ENCODE assay signal across 19 cellular contexts in the genomic region with DNA sequence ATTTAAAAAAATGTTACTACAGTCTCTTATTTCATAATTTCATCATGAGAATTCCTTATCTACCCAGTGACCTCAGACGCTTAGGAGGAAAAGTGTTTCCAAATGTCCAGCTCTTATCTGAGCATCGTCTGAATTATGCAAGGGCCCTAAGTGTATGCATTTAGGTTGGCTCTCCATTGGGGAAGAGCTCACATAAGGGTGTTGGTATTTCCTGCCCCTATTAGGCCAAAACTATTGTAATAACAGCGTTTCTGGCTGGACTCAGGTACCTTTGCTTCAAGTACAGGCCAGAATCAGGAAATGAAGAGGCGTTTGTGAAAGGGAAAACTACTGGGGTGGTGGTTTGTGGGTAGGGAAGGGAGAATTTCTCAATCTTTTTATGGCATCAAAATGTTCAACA. TPM values are rescaled to one million over a fixed set of nuclear protein-coding genes. Genes with fewer than 3 reads are reported as not detected.
A peak's percentile ranks its signal among the peaks of the same experiment; 100 is the strongest.
DNase-seq lines count a peak whose midpoint lies in the region; ATAC-seq, FAIRE-seq and TF ChIP-seq lines count a peak whose summit lies in the region.
"Had no signal": no experiment of that assay in that cellular context is flagged by ENCODE, and none has a peak within 500 bp of the region (broad histone marks: within the 10 kb centered on the region; RNA-seq: fewer than 3 reads in every experiment).

No MANE protein-coding gene starts in this region.

- H3K27me3 ChIP-seq in ACC112 (ENCODE audit: insufficient read depth, low read length) (no peaks in the 10 kb centered on the region), IMR-90 (ENCODE audit: control insufficient read depth, insufficient read depth, low read length) (no peaks in the 10 kb centered on the region), astrocyte (ENCODE audit: insufficient read depth, low read length) (no peaks in the 10 kb centered on the region), right cardiac atrium (ENCODE audit: control insufficient read depth, insufficient read depth) (no peaks in the 10 kb centered on the region)
- H3K27me3 ChIP-seq: thyroid gland had no signal

- H3K23ac ChIP-seq in IMR-90 (ENCODE audit: low read depth, low read length), result no peak overlapping the region

- H3K79me1 ChIP-seq in IMR-90 (ENCODE audit: low read depth in 1 of 2, low read length in 2 of 2), result no peaks in the 10 kb centered on the region

- peaks cover 18% of the 10 kb centered on the region for H3K4me1 Mint-ChIP-seq in astrocyte (ENCODE audit: low read depth, unreplicated experiment)
- peaks cover 6% of the 10 kb centered on the region for H3K4me1 Mint-ChIP-seq in type B pancreatic cell (ENCODE audit: unreplicated experiment)
- H3K4me1 Mint-ChIP-seq: neural crest cell had no signal

- H3K4me2 ChIP-seq in IMR-90 (ENCODE audit: low read depth, low read length) (no peak overlapping the region), astrocyte (ENCODE audit: low read length) (no peak overlapping the region)

- peak overlapping the region; percentile 44 for H2AFZ ChIP-seq in ACC112 (ENCODE audit: low read length, unreplicated experiment)
- H2AFZ ChIP-seq in IMR-90 (replicated peaks; ENCODE audit: low read length, poor library complexity), result no peak overlapping the region
- H2AFZ ChIP-seq in astrocyte (ENCODE audit: low read depth, low read length), result no peak overlapping the region

- BruUV-seq in IMR-90 (replicated peaks; lab: Mats Ljungman, UMichigan), result no TSS peak

- no peak overlapping the region for H2AK5ac ChIP-seq in IMR-90 (ENCODE audit: low read depth, low read length)

- dilution Hi-C loops in IMR-90 (cut with HindIII; ENCODE audit: low sequenced_read_pairs, unreplicated experiment), result no loop called here

- H2AK9ac ChIP-seq in IMR-90 (replicated peaks; ENCODE audit: low read depth, low read length, poor library complexity), result no peak overlapping the region

- intact Hi-C loops in IMR-90 (cut with micrococcal nuclease) (no loop called here), right cardiac atrium (cut with DNase I) (no loop called here)

- H3K27ac ChIP-seq in ACC112 (ENCODE audit: low read depth, low read length) (peak overlapping the region; percentile 83), IMR-90 (ENCODE audit: insufficient read depth, low read length) (no peak overlapping the region), astrocyte (ENCODE audit: low read depth, low read length) (no peak overlapping the region), right cardiac atrium (ENCODE audit: low read length) (no peak overlapping the region)
- H3K27ac ChIP-seq: thyroid gland had no signal

- H4K20me1 ChIP-seq in IMR-90 (ENCODE audit: insufficient read depth, low read length) (no peaks in the 10 kb centered on the region), astrocyte (ENCODE audit: insufficient read depth, low read length) (no peaks in the 10 kb centered on the region)

- H2BK120ac ChIP-seq in IMR-90 (ENCODE audit: low read depth, low read length), result no peak overlapping the region

- no peak overlapping the region for H4K91ac ChIP-seq in IMR-90 (ENCODE audit: insufficient read depth, low read depth, low read length)

- no peak for TF ChIP-seq POLR2A in IMR-90 (IDR thresholded peaks at IDR 0.05; ENCODE audit: low read depth, low read length)

- CTCF ChIA-PET in IMR-90 (lab: Yijun Ruan, JAX), result no interaction called here

- no peak for FAIRE-seq in astrocyte (lab: Jason Lieb, UNC)

- H4K8ac ChIP-seq in IMR-90 (ENCODE audit: low read depth in 2 of 2, low read length in 2 of 2), result no peak overlapping the region

- H3K9me1 ChIP-seq in IMR-90 (ENCODE audit: insufficient read depth, low read length), result no peaks in the 10 kb centered on the region

- H3K4ac ChIP-seq in IMR-90 (ENCODE audit: low read depth, low read length), result no peak overlapping the region

- H2BK5ac ChIP-seq in IMR-90 (ENCODE audit: low read depth, low read length, poor library complexity, severe bottlenecking), result peak overlapping the region; percentile 0

- WGBS in IMR-90 (ENCODE audit: extremely low coverage in 2 of 2, insufficient read length in 1 of 2), 2 experiments, result 20% methylated on average over 1 of the region's 4 CpGs; no CpG with 5 or more reads in 1 of the 2 experiments
- 31% methylated on average over 4 of the region's 4 CpGs for WGBS in right cardiac atrium

- no peak overlapping the region for H2BK20ac ChIP-seq in IMR-90 (ENCODE audit: low read depth, low read length)

- no peak overlapping the region for H3K27ac Mint-ChIP-seq in astrocyte (ENCODE audit: unreplicated experiment)
- H3K27ac Mint-ChIP-seq in type B pancreatic cell, result no peak overlapping the region
- H3K27ac Mint-ChIP-seq: activated T-cell treated with anti-CD3 and anti-CD28 coated beads, Interleukin-2, amount 50 U/mL, for 24 hours had no signal

- H3K4me3 Mint-ChIP-seq in astrocyte (ENCODE audit: unreplicated experiment) (no peak overlapping the region), type B pancreatic cell (no peak overlapping the region)
- H3K4me3 Mint-ChIP-seq: activated T-cell treated with anti-CD3 and anti-CD28 coated beads, Interleukin-2, amount 50 U/mL, for 24 hours; neural crest cell had no signal

- H3K18ac ChIP-seq in IMR-90 (ENCODE audit: low read depth, low read length), result no peak overlapping the region

- H3K9ac ChIP-seq in IMR-90 (ENCODE audit: low read depth, low read length) (no peak overlapping the region), astrocyte (ENCODE audit: low read length) (no peak overlapping the region)

- TF ChIP-seq CTCF in IMR-90 (conservative IDR thresholded peaks at IDR 0.05; ENCODE audit: low read depth, low read length), result no peak
- TF ChIP-seq CTCF in astrocyte (IDR thresholded peaks at IDR 0.05; ENCODE audit: insufficient read depth, low read depth, low read length), result no peak
- no peak for TF ChIP-seq CTCF in type B pancreatic cell (conservative IDR thresholded peaks at IDR 0.05)

- no peak for TF ChIP-seq RAD21 in IMR-90 (IDR thresholded peaks at IDR 0.05; ENCODE audit: low read length)

- H3K4me1 ChIP-seq in ACC112 (ENCODE audit: control insufficient read depth, insufficient read depth, low read length, unreplicated experiment) (peaks cover 23% of the 10 kb centered on the region), IMR-90 (ENCODE audit: control insufficient read depth, insufficient read depth, low read length) (peaks cover 2% of the 10 kb centered on the region; the same call in 1 of the 2 replicates), astrocyte (ENCODE audit: insufficient read depth, low read length) (peaks cover 6% of the 10 kb centered on the region), right cardiac atrium (ENCODE audit: control insufficient read depth, insufficient read depth, low read length) (peaks cover 1% of the 10 kb centered on the region)
- H3K4me1 ChIP-seq: thyroid gland had no signal

- in situ Hi-C loops in IMR-90 (cut with MboI; ENCODE audit: low sequenced_read_pairs), result no loop called here

- ATAC-seq in IMR-90 (ENCODE audit: low read depth) (peak; percentile 53; the same call in 1 of the 2 replicates), right cardiac atrium (peak; percentile 75 to 85)
- ATAC-seq: PC-3 had no signal

- H3K14ac ChIP-seq in IMR-90 (replicated peaks; ENCODE audit: low read depth, low read length), result no peak overlapping the region

- H3K56ac ChIP-seq in IMR-90 (ENCODE audit: extremely low read depth, insufficient read depth, low read length), result no peak overlapping the region

- H3K9me3 ChIP-seq in IMR-90 (ENCODE audit: control insufficient read depth, insufficient read depth, low read length) (no peaks in the 10 kb centered on the region), astrocyte (ENCODE audit: insufficient read depth, low read depth, low read length) (no peaks in the 10 kb centered on the region), right cardiac atrium (ENCODE audit: control insufficient read depth, low read length) (no peaks in the 10 kb centered on the region)
- H3K9me3 ChIP-seq: thyroid gland had no signal

- H3K36me3 Mint-ChIP-seq in astrocyte (ENCODE audit: low read depth, unreplicated experiment) (peaks cover 4% of the 10 kb centered on the region), type B pancreatic cell (peaks cover 3% of the 10 kb centered on the region)

- no peak overlapping the region for H4K5ac ChIP-seq in IMR-90 (ENCODE audit: low read depth, low read length)

- DNase-seq in IMR-90 (peak; percentile 85), astrocyte (ENCODE audit: low read depth) (peak; percentile 90), right cardiac atrium (no peak), SK-N-DZ (ENCODE audit: low spot score) (no peak), NCI-H146 (lab: John Stamatoyannopoulos, UW) (no peak), type B pancreatic cell (ENCODE audit: extremely low spot score, unreplicated experiment) (no peak)
- no peak for DNase-seq in stimulated activated CD4-positive, alpha-beta T cell treated with anti-CD3 and anti-CD28 coated beads, Interleukin-4, amount 100 ng/mL, for 4 hours
- DNase-seq: ACHN; activated CD4-positive, alpha-beta T cell treated with anti-CD3 and anti-CD28 coated beads for 48 hours; activated T-cell treated with anti-CD3 and anti-CD28 coated beads, Interleukin-2, amount 50 U/mL, for 24 hours; anterior cingulate cortex; DMS153; glutamatergic neuron; NCI-H2171 treated with DMSO at 0.1 percent for 48 hours; PC-3; T-helper 2 cell; thyroid gland had no signal

- no peaks in the 10 kb centered on the region for H3K79me2 ChIP-seq in ACC112 (ENCODE audit: control insufficient read depth, insufficient read depth, low read length, unreplicated experiment)
- no peaks in the 10 kb centered on the region for H3K79me2 ChIP-seq in astrocyte (ENCODE audit: insufficient read depth, low read length)

- POLR2A ChIA-PET in IMR-90 (lab: Charles Lee; ENCODE audit: unreplicated experiment), result no interaction called here

- H3K4me3 ChIP-seq in ACC112 (ENCODE audit: low read depth, low read length) (no peak overlapping the region), IMR-90 (ENCODE audit: insufficient read depth, low read depth, low read length) (no peak overlapping the region), astrocyte (ENCODE audit: insufficient read depth, low read depth, low read length) (no peak overlapping the region), right cardiac atrium (ENCODE audit: low read length) (no peak overlapping the region)
- H3K4me3 ChIP-seq: thyroid gland had no signal

- no peaks in the 10 kb centered on the region for H3K27me3 Mint-ChIP-seq in astrocyte (ENCODE audit: low read depth, unreplicated experiment)
- H3K27me3 Mint-ChIP-seq in type B pancreatic cell, result no peaks in the 10 kb centered on the region
- H3K27me3 Mint-ChIP-seq: activated T-cell treated with anti-CD3 and anti-CD28 coated beads, Interleukin-2, amount 50 U/mL, for 24 hours had no signal

- H3K36me3 ChIP-seq in ACC112 (ENCODE audit: insufficient read depth, low read length) (no peaks in the 10 kb centered on the region), IMR-90 (ENCODE audit: control insufficient read depth, insufficient read depth, low read length) (no peaks in the 10 kb centered on the region), astrocyte (ENCODE audit: insufficient read depth, low read length) (no peaks in the 10 kb centered on the region)
- H3K36me3 ChIP-seq: thyroid gland had no signal

- H3K9me3 Mint-ChIP-seq in astrocyte (ENCODE audit: unreplicated experiment), result peaks cover 4% of the 10 kb centered on the region
- no peaks in the 10 kb centered on the region for H3K9me3 Mint-ChIP-seq in type B pancreatic cell

- H2BK15ac ChIP-seq in IMR-90 (ENCODE audit: low read depth, low read length), result no peak overlapping the region

RNA-seq across cellular contexts. Expression of gene SGK1, which starts 40.4 kb away (rescaled TPM):
- 121 and 211 TPM in 2 replicates for total RNA-seq in IMR-90 (2012; rRNA removed)
- polyA plus RNA-seq in IMR-90 (2012; rRNA removed), result 255 and 410 TPM in 2 replicates
- polyA plus RNA-seq in IMR-90 (2012; cell fraction: cytosol; rRNA removed), result 111 and 118 TPM in 2 replicates
- 701 and 2,036 TPM in 2 replicates for polyA plus RNA-seq in IMR-90 (2012; cell fraction: nucleus; rRNA removed; ENCODE audit: low replicate concordance)
- total RNA-seq in astrocyte, result 117 and 118 TPM in 2 replicates
- total RNA-seq in right cardiac atrium, result 10 to 100 TPM; 21.7 to 55.3 (median 36.7) TPM
- polyA plus RNA-seq in right cardiac atrium, result 42.0 TPM
- polyA plus RNA-seq in SK-N-DZ (2014; cell fraction: cytosol; rRNA removed), result 0.10 and 0.14 TPM in 2 replicates
- polyA plus RNA-seq in SK-N-DZ (2014; cell fraction: nucleus; rRNA removed), result 0.25 TPM in 1 of 2 replicates, not detected in the other
- total RNA-seq in type B pancreatic cell (ENCODE audit: low replicate concordance), result 52.6 and 56.1 TPM in 2 replicates

Comparison
In these comparisons a context has a peak if more than half of its experiments do, and no peak if none do; other contexts are left out.
1. DNase-seq: peak in IMR-90 (single experiment) and astrocyte (single experiment); none in right cardiac atrium (0 of 3), SK-N-DZ (single experiment), stimulated activated CD4-positive, alpha-beta T cell treated with anti-CD3 and anti-CD28 coated beads, Interleukin-4, amount 100 ng/mL, for 4 hours (0 of 2), NCI-H146 (single experiment) and type B pancreatic cell (single experiment).